1 cellular context compared by ENCODE assay signal in genomic region chr5:81696418-81697397, GRCh38.
TF ChIP-seq lines count a peak whose summit lies in the region.

No MANE protein-coding gene starts in this region.

TF ChIP-seq in K562, 482 proteins besides CTCF, POLR2A, EP300 and RAD21:
- TF ChIP-seq CGGBP1 (CRISPR knock-in tag; IDR thresholded peaks at IDR 0.05) (no peak), TRIM24 (IDR thresholded peaks at IDR 0.05) (no peak), CEBPB (tag; IDR thresholded peaks at IDR 0.05) (0 out of 2 replicates have a peak, but pooled peaks have one; percentile 26), FUS (optimal IDR thresholded peaks at IDR 0.05; ENCODE audit: low read depth, low read length) (no peak), PKNOX1 (IDR thresholded peaks at IDR 0.05) (peak; percentile 38), ZNF121 (CRISPR knock-in tag; conservative IDR thresholded peaks at IDR 0.05) (no peak), ARNT (IDR thresholded peaks at IDR 0.05) (no peak), SP2 (IDR thresholded peaks at IDR 0.05; ENCODE audit: extremely low read depth, low read depth, low read length, poor library complexity, severe bottlenecking) (no peak), ZSCAN32 (CRISPR knock-in tag; IDR thresholded peaks at IDR 0.05) (no peak), STAT6 (CRISPR knock-in tag; IDR thresholded peaks at IDR 0.05) (no peak), SMARCB1 (IDR thresholded peaks at IDR 0.05; ENCODE audit: insufficient read length, low read depth) (no peak), ZNF79 (CRISPR knock-in tag; IDR thresholded peaks at IDR 0.05; ENCODE audit: low read depth) (no peak), CAMTA2 (CRISPR knock-in tag; conservative IDR thresholded peaks at IDR 0.05) (no peak), HMGN3 (IDR thresholded peaks at IDR 0.05; ENCODE audit: borderline replicate concordance, extremely low read depth, insufficient read length, low read depth, low read length) (no peak), ATF3 (IDR thresholded peaks at IDR 0.05) (peak; percentile 76), ATF3 (CRISPR knock-in tag; conservative IDR thresholded peaks at IDR 0.05) (no peak), TAF9B (IDR thresholded peaks at IDR 0.05; ENCODE audit: partially characterized antibody) (no peak), ZNF764 (CRISPR knock-in tag; IDR thresholded peaks at IDR 0.05; ENCODE audit: low read depth) (no peak), POLR2B (IDR thresholded peaks at IDR 0.05; ENCODE audit: low read depth, partially characterized antibody) (no peak), GTF2F1 (IDR thresholded peaks at IDR 0.05; ENCODE audit: low read depth, low read length) (no peak), BRF2 (IDR thresholded peaks at IDR 0.05; ENCODE audit: borderline replicate concordance, insufficient read depth, insufficient read length) (no peak), KAT2B (IDR thresholded peaks at IDR 0.05; ENCODE audit: low read depth, low read length) (no peak), ZNF589 (CRISPR knock-in tag; IDR thresholded peaks at IDR 0.05; ENCODE audit: low read depth) (0 out of 2 replicates have a peak, but pooled peaks have one; percentile 29), MEIS2 (IDR thresholded peaks at IDR 0.05; ENCODE audit: partially characterized antibody) (peak; percentile 30), GATA2 (CRISPR knock-in tag; IDR thresholded peaks at IDR 0.05) (no peak), ZBTB12 (CRISPR knock-in tag; IDR thresholded peaks at IDR 0.05) (no peak), HMBOX1 (IDR thresholded peaks at IDR 0.05) (peak; percentile 39; the same call in 1 of the 2 replicates), CBX1 (IDR thresholded peaks at IDR 0.05; ENCODE audit: low read depth) (no peak), ARID3A (IDR thresholded peaks at IDR 0.05; ENCODE audit: borderline replicate concordance, low read depth, low read length) (no peak), PBX2 (CRISPR knock-in tag; IDR thresholded peaks at IDR 0.05; ENCODE audit: low read depth) (no peak), PBX2 (tag; conservative IDR thresholded peaks at IDR 0.05; ENCODE audit: low read depth) (0 out of 2 replicates have a peak, but pooled peaks have one; percentile 9), CEBPG (CRISPR knock-in tag; IDR thresholded peaks at IDR 0.05) (no peak), CEBPG (tag; conservative IDR thresholded peaks at IDR 0.05 in 1 of 2, IDR thresholded peaks at IDR 0.05 in 1 of 2) (peak; percentile 74 to 84), E2F6 (IDR thresholded peaks at IDR 0.05; ENCODE audit: borderline replicate concordance in 1 of 2, extremely low read depth in 1 of 2, insufficient read depth in 1 of 2, insufficient read length in 1 of 2, low read depth in 1 of 2, low read length in 1 of 2, poor library complexity in 1 of 2, severe bottlenecking in 1 of 2) (no peak), RBM17 (IDR thresholded peaks at IDR 0.05; ENCODE audit: borderline replicate concordance, low read depth, low read length) (no peak), FOXM1 (IDR thresholded peaks at IDR 0.05; ENCODE audit: low read depth) (peak; percentile 37; the same call in 1 of the 2 replicates), FOXM1 (CRISPR knock-in tag; IDR thresholded peaks at IDR 0.05; ENCODE audit: low read depth) (no peak)
